1 cellular context compared by ENCODE assay signal in the genomic region with DNA sequence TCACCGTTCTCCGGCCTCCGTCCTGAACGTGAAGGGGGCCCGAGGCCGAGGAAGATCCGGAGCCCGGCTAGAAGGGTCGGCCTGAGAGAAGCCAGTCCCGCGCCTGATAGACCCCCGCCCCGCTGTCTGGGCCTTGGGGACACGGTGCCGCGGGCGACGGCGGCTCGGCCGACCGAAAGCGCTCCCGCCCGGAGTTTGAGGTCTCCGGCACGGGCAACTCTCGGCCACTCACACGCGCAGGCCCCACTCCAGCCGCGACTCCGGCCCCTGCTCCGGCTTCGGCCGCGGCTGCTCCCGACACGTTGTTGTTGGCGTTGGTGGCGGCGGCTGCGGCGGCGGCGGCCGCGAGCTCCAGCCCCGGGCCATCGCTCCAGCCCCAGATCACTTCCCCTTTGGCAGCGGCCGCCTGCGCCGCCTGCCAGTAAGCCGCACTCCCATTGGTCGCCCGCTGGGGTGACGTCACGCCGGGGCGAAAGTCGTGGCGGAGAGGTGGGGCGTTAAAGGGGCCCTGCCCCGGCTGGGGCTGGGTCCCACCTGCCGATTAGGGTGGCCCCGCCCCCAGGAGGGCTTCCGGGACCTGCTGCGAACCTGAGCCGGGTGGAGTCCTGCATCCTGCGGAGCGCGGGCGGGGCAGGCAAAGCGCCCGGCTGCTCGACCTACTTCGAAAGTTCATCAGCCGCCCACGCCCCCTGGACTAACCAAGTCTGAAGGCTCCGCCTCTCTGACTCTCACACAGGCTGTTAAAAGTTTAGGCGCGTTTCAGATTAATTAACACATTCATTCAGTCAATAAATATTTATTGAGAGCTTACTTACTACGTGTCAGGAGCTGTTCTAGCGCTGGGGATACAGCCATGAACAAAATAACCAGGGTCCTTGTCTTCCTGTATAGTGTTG.
TF ChIP-seq lines count a peak whose summit lies in the region.

A gene with protein sequence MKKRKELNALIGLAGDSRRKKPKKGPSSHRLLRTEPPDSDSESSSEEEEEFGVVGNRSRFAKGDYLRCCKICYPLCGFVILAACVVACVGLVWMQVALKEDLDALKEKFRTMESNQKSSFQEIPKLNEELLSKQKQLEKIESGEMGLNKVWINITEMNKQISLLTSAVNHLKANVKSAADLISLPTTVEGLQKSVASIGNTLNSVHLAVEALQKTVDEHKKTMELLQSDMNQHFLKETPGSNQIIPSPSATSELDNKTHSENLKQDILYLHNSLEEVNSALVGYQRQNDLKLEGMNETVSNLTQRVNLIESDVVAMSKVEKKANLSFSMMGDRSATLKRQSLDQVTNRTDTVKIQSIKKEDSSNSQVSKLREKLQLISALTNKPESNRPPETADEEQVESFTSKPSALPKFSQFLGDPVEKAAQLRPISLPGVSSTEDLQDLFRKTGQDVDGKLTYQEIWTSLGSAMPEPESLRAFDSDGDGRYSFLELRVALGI (minus strand): TSS at position 388 of the 896 bp plus-strand sequence. CDS start 1,027 bp downstream, outside the sequence.

TF ChIP-seq in K562, 482 proteins besides CTCF, POLR2A, EP300 and RAD21 (continued from another document and continues in another):
- TF ChIP-seq, protein P1, sequence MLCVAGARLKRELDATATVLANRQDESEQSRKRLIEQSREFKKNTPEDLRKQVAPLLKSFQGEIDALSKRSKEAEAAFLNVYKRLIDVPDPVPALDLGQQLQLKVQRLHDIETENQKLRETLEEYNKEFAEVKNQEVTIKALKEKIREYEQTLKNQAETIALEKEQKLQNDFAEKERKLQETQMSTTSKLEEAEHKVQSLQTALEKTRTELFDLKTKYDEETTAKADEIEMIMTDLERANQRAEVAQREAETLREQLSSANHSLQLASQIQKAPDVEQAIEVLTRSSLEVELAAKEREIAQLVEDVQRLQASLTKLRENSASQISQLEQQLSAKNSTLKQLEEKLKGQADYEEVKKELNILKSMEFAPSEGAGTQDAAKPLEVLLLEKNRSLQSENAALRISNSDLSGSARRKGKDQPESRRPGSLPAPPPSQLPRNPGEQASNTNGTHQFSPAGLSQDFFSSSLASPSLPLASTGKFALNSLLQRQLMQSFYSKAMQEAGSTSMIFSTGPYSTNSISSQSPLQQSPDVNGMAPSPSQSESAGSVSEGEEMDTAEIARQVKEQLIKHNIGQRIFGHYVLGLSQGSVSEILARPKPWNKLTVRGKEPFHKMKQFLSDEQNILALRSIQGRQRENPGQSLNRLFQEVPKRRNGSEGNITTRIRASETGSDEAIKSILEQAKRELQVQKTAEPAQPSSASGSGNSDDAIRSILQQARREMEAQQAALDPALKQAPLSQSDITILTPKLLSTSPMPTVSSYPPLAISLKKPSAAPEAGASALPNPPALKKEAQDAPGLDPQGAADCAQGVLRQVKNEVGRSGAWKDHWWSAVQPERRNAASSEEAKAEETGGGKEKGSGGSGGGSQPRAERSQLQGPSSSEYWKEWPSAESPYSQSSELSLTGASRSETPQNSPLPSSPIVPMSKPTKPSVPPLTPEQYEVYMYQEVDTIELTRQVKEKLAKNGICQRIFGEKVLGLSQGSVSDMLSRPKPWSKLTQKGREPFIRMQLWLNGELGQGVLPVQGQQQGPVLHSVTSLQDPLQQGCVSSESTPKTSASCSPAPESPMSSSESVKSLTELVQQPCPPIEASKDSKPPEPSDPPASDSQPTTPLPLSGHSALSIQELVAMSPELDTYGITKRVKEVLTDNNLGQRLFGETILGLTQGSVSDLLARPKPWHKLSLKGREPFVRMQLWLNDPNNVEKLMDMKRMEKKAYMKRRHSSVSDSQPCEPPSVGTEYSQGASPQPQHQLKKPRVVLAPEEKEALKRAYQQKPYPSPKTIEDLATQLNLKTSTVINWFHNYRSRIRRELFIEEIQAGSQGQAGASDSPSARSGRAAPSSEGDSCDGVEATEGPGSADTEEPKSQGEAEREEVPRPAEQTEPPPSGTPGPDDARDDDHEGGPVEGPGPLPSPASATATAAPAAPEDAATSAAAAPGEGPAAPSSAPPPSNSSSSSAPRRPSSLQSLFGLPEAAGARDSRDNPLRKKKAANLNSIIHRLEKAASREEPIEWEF (CRISPR knock-in tag; IDR thresholded peaks at IDR 0.05): no peak
- TF ChIP-seq HEY1 (CRISPR knock-in tag; IDR thresholded peaks at IDR 0.05; ENCODE audit: borderline replicate concordance) (no peak), CREBBP (IDR thresholded peaks at IDR 0.05; ENCODE audit: low read depth, low read length) (no peak), ZNF212 (CRISPR knock-in tag; IDR thresholded peaks at IDR 0.05) (no peak), U2AF1 (optimal IDR thresholded peaks at IDR 0.05; ENCODE audit: low read depth, low read length) (no peak), ZNF354B (CRISPR knock-in tag; IDR thresholded peaks at IDR 0.05) (no peak), SLC30A9 (CRISPR knock-in tag; IDR thresholded peaks at IDR 0.05) (no peak), ZNF589 (CRISPR knock-in tag; IDR thresholded peaks at IDR 0.05; ENCODE audit: low read depth) (no peak), HNRNPLL (IDR thresholded peaks at IDR 0.05; ENCODE audit: low read depth, low read length, poor library complexity, severe bottlenecking) (peak; percentile 78), CBFA2T2 (conservative IDR thresholded peaks at IDR 0.05) (no peak), TSC22D4 (tag; IDR thresholded peaks at IDR 0.05) (no peak), CCAR2 (IDR thresholded peaks at IDR 0.05; ENCODE audit: low read depth, low read length) (no peak), KLF10 (CRISPR knock-in tag; IDR thresholded peaks at IDR 0.05) (no peak), ATF7 (IDR thresholded peaks at IDR 0.05) (peak; percentile 99), MEF2D (tag; conservative IDR thresholded peaks at IDR 0.05; ENCODE audit: low read depth) (no peak), ZNF121 (CRISPR knock-in tag; conservative IDR thresholded peaks at IDR 0.05) (no peak)
- TF ChIP-seq, protein P2, sequence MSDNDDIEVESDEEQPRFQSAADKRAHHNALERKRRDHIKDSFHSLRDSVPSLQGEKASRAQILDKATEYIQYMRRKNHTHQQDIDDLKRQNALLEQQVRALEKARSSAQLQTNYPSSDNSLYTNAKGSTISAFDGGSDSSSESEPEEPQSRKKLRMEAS (CRISPR knock-in tag; IDR thresholded peaks at IDR 0.05): peak; percentile 97
- TF ChIP-seq, protein P3, sequence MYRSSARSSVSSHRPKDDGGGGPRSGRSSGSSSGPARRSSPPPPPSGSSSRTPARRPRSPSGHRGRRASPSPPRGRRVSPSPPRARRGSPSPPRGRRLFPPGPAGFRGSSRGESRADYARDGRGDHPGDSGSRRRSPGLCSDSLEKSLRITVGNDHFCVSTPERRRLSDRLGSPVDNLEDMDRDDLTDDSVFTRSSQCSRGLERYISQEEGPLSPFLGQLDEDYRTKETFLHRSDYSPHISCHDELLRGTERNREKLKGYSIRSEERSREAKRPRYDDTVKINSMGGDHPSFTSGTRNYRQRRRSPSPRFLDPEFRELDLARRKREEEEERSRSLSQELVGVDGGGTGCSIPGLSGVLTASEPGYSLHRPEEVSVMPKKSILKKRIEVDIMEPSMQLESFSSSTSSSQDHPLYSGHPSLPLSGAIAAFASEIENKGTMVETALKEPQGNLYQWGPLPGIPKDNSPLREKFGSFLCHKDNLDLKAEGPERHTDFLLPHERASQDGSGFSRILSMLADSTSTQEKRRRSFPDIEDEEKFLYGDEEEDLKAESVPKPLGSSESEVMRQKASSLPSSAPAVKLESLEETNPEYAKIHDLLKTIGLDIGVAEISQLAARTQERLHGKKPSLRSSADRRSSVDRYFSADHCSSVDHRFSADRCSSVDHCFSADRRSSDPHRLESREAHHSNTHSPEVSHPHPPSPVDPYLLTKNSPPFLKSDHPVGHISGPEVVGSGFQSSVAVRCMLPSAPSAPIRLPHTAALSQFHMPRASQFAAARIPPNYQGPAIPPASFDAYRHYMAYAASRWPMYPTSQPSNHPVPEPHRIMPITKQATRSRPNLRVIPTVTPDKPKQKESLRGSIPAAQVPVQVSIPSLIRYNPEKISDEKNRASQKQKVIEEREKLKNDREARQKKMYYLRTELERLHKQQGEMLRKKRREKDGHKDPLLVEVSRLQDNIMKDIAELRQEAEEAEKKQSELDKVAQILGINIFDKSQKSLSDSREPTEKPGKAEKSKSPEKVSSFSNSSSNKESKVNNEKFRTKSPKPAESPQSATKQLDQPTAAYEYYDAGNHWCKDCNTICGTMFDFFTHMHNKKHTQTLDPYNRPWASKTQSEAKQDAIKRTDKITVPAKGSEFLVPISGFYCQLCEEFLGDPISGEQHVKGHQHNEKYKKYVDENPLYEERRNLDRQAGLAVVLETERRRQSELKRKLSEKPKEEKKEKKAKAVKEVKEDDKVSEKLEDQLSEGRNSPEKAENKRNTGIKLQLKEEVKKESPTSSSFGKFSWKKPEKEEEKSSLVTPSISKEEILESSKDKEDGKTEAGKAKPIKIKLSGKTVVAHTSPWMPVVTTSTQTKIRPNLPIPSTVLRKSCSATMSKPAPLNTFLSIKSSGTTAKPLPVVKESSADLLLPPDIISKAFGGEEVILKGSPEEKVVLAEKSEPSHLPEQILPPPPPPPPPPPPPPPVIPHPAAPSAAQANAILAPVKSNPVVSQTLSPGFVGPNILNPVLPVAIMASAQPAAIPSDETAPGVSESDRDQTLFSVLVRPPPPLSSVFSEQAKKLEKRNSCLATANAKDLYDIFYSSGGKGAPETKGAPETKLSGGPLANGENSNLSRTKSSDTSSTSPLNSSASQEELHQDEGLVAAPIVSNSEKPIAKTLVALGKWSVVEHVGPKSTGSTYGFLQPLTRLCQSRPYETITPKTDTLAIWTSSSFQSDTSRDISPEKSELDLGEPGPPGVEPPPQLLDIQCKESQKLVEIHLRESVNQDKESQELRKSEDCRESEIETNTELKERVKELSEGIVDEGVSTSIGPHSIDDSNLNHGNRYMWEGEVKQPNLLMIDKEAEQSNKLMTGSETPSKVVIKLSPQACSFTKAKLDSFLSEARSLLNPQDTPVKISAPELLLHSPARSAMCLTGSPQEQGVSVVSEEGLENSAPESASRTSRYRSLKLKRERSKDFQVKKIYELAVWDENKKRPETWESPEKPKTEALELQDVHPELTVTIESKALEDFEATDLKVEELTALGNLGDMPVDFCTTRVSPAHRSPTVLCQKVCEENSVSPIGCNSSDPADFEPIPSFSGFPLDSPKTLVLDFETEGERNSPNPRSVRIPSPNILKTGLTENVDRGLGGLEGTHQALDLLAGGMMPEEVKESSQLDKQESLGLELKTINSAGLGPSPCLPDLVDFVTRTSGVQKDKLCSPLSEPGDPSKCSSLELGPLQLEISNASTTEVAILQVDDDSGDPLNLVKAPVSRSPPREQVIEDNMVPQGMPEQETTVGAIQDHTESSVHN (IDR thresholded peaks at IDR 0.05; ENCODE audit: borderline replicate concordance in 1 of 2, low read depth in 1 of 2): no peak
- TF ChIP-seq, protein P4, sequence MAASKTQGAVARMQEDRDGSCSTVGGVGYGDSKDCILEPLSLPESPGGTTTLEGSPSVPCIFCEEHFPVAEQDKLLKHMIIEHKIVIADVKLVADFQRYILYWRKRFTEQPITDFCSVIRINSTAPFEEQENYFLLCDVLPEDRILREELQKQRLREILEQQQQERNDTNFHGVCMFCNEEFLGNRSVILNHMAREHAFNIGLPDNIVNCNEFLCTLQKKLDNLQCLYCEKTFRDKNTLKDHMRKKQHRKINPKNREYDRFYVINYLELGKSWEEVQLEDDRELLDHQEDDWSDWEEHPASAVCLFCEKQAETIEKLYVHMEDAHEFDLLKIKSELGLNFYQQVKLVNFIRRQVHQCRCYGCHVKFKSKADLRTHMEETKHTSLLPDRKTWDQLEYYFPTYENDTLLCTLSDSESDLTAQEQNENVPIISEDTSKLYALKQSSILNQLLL (CRISPR knock-in tag; IDR thresholded peaks at IDR 0.05; ENCODE audit: borderline replicate concordance): no peak
- TF ChIP-seq, protein P5, sequence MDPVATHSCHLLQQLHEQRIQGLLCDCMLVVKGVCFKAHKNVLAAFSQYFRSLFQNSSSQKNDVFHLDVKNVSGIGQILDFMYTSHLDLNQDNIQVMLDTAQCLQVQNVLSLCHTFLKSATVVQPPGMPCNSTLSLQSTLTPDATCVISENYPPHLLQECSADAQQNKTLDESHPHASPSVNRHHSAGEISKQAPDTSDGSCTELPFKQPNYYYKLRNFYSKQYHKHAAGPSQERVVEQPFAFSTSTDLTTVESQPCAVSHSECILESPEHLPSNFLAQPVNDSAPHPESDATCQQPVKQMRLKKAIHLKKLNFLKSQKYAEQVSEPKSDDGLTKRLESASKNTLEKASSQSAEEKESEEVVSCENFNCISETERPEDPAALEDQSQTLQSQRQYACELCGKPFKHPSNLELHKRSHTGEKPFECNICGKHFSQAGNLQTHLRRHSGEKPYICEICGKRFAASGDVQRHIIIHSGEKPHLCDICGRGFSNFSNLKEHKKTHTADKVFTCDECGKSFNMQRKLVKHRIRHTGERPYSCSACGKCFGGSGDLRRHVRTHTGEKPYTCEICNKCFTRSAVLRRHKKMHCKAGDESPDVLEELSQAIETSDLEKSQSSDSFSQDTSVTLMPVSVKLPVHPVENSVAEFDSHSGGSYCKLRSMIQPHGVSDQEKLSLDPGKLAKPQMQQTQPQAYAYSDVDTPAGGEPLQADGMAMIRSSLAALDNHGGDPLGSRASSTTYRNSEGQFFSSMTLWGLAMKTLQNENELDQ (CRISPR knock-in tag; IDR thresholded peaks at IDR 0.05; ENCODE audit: borderline replicate concordance): no peak
- TF ChIP-seq, protein P6, sequence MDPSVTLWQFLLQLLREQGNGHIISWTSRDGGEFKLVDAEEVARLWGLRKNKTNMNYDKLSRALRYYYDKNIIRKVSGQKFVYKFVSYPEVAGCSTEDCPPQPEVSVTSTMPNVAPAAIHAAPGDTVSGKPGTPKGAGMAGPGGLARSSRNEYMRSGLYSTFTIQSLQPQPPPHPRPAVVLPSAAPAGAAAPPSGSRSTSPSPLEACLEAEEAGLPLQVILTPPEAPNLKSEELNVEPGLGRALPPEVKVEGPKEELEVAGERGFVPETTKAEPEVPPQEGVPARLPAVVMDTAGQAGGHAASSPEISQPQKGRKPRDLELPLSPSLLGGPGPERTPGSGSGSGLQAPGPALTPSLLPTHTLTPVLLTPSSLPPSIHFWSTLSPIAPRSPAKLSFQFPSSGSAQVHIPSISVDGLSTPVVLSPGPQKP (CRISPR knock-in tag; IDR thresholded peaks at IDR 0.05): no peak
- TF ChIP-seq, protein P7, sequence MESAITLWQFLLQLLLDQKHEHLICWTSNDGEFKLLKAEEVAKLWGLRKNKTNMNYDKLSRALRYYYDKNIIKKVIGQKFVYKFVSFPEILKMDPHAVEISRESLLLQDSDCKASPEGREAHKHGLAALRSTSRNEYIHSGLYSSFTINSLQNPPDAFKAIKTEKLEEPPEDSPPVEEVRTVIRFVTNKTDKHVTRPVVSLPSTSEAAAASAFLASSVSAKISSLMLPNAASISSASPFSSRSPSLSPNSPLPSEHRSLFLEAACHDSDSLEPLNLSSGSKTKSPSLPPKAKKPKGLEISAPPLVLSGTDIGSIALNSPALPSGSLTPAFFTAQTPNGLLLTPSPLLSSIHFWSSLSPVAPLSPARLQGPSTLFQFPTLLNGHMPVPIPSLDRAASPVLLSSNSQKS (CRISPR knock-in tag; IDR thresholded peaks at IDR 0.05): no peak
- TF ChIP-seq, protein P8, sequence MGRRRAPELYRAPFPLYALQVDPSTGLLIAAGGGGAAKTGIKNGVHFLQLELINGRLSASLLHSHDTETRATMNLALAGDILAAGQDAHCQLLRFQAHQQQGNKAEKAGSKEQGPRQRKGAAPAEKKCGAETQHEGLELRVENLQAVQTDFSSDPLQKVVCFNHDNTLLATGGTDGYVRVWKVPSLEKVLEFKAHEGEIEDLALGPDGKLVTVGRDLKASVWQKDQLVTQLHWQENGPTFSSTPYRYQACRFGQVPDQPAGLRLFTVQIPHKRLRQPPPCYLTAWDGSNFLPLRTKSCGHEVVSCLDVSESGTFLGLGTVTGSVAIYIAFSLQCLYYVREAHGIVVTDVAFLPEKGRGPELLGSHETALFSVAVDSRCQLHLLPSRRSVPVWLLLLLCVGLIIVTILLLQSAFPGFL (CRISPR knock-in tag; IDR thresholded peaks at IDR 0.05): 0 out of 2 replicates have a peak, but pooled peaks have one; percentile 21
